In the genomic region with DNA sequence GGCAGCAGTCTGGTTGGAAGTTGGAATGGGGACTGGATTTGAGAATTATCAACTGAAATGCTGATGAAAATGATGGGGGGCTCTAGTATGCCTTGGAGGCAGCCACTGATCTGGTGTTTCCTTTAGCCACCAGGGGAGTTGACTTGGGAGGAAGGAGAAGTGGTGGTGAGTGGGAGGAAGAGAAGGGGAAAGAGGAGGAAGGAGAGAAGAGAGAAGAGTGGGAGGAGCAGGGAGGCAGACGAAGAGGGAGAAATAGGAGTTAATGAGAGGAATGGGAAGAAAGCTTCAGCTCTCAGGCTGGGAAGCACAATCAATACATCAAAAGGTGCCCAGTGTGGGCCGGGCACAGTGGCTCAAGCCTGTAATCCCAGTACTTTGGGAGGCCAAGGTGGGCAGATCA, we compare ENCODE assay signal across 26 cellular contexts. TPM values are rescaled to one million over a fixed set of nuclear protein-coding genes. Genes with fewer than 3 reads are reported as not detected.
DNase-seq lines count a peak whose midpoint lies in the region; ATAC-seq lines count a peak whose summit lies in the region.
"Had no signal": no experiment of that assay in that cellular context is flagged by ENCODE, and none has a peak within 500 bp of the region (broad histone marks: within the 10 kb centered on the region; RNA-seq: fewer than 3 reads in every experiment).

No MANE protein-coding gene starts in this region.

- H3K27ac ChIP-seq in BLaER1 treated with 17β-estradiol and CSF1 and Interleukin-3, amounts not matched to agents 10 nM and 100 nM, result peak overlapping the region in 2 of 11 experiments; percentile 22 to 32; a peak in 2 of 22 replicates
- H3K27ac ChIP-seq: BLaER1, C4-2B had no signal

- H3K4me2 ChIP-seq in BLaER1 treated with 17β-estradiol and CSF1 and Interleukin-3, amounts not matched to agents 10 nM and 100 nM, result peak overlapping the region in 7 of 11 experiments; percentile 15 to 90 (median 69); a peak in 13 of 22 replicates
- H3K4me2 ChIP-seq: BLaER1 had no signal

- no peak overlapping the region for H3K9ac ChIP-seq in BLaER1 treated with 17β-estradiol and CSF1 and Interleukin-3, amounts not matched to agents 10 nM and 100 nM
- H3K9ac ChIP-seq: BLaER1 had no signal

- no peak overlapping the region for H3K4me3 ChIP-seq in BLaER1 treated with 17β-estradiol and CSF1 and Interleukin-3, amounts not matched to agents 10 nM and 100 nM
- H3K4me3 ChIP-seq: BLaER1, GM12878 had no signal

- H3K27me3 ChIP-seq in BLaER1 treated with 17β-estradiol and CSF1 and Interleukin-3, amounts not matched to agents 10 nM and 100 nM, result no peaks in the 10 kb centered on the region

- DNase-seq in D341Med (ENCODE audit: low spot score) (peak; percentile 3), mesenteric fat pad (ENCODE audit: low spot score) (peak; percentile 18), KG1 (lab: John Stamatoyannopoulos, UW) (no peak)
- no peak for DNase-seq in NK-92 treated with Interleukin-12 subunit alpha and Interleukin-12 subunit beta, amount 100 ng/mL, for 24 hours (lab: John Stamatoyannopoulos, UW)
- DNase-seq: 8988T; ACHN; BE2C; Calu3; CD4-positive, alpha-beta T cell; CD8-positive, alpha-beta T cell; DMS 273 treated with DMSO at 0.1 percent for 48 hours; DMS153; DMS53; DMS79; DND-41; EL; GDM1 had no signal

- ATAC-seq in GM19035 (IDR thresholded peaks at IDR 0.05; ENCODE audit: unreplicated experiment), result no peak
- ATAC-seq: CD8-positive, alpha-beta T cell; GM12878 had no signal

- H3K9me3 ChIP-seq in BLaER1 treated with 17β-estradiol and CSF1 and Interleukin-3, amounts not matched to agents 10 nM and 100 nM (replicated peaks in 1 of 11), result no peaks in the 10 kb centered on the region
- H3K9me3 ChIP-seq: BE2C, BLaER1, Caco-2 had no signal

- peaks cover 0 to 100% (median 60%) of the 10 kb centered on the region in 10 experiments; a peak in 18 of 20 replicates for H3K4me1 ChIP-seq in BLaER1 treated with 17β-estradiol and CSF1 and Interleukin-3, amounts not matched to agents 10 nM and 100 nM
- H3K4me1 ChIP-seq: BE2C had no signal

- H3K36me3 ChIP-seq in BLaER1 treated with 17β-estradiol and CSF1 and Interleukin-3, amounts not matched to agents 10 nM and 100 nM, result no peaks in the 10 kb centered on the region
- H3K36me3 ChIP-seq: BE2C, BLaER1 had no signal

- H4K20me1 ChIP-seq in BLaER1 treated with 17β-estradiol and CSF1 and Interleukin-3, amounts not matched to agents 10 nM and 100 nM, result no peaks in the 10 kb centered on the region
- H4K20me1 ChIP-seq: BLaER1 had no signal

RNA-seq across cellular contexts. Expression of gene HCN4, which starts 23.3 kb away (rescaled TPM):
- total RNA-seq in mesenteric fat pad, result not detected
- total RNA-seq: CD4-positive, alpha-beta T cell; CD8-positive, alpha-beta T cell; Daoy; G401 had no signal

RNA-seq across cellular contexts. Expression of gene REC114, which starts 50.9 kb away (rescaled TPM):
- not detected for total RNA-seq in mesenteric fat pad
- total RNA-seq: A673; Caco-2; Calu3; CD4-positive, alpha-beta T cell; CD8-positive, alpha-beta T cell; Daoy; G401; GM12878 had no signal

Comparison
In these comparisons a context has a peak if more than half of its experiments do, and no peak if none do; other contexts are left out.
1. DNase-seq: peak in D341Med (single experiment) and mesenteric fat pad (single experiment); none in KG1 (single experiment) and NK-92 treated with Interleukin-12 subunit alpha and Interleukin-12 subunit beta, amount 100 ng/mL, for 24 hours (single experiment).